Comparison of ENCODE assay signal across 1 cellular context in the genomic region with DNA sequence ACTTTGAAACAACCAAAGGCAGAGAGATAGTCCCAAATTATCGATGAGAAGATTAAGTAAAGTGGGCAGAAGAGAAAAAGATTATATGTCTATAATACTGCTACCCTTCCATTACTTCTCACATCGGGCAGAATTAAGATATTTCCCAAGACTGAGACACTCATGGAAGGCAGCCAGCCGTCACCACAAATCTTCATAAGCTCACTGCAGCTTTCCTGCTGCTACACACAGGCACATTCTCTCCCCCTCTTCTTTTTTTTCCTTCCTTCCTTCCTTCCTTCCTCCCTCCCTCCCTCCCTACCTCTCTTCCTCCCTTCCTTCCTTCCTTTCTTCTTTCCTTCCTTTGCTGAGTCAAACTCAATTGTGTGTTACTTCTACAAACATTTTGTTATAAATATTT.
TF ChIP-seq lines count a peak whose summit lies in the region.

No MANE protein-coding gene starts in this region.

TF ChIP-seq in IMR-90, 13 proteins besides CTCF, POLR2A, EP300 and RAD21:
- peak; percentile 67; the same call in 1 of the 2 replicates for TF ChIP-seq CEBPB (IDR thresholded peaks at IDR 0.05; ENCODE audit: low read depth, low read length)
- TF ChIP-seq, protein P1, sequence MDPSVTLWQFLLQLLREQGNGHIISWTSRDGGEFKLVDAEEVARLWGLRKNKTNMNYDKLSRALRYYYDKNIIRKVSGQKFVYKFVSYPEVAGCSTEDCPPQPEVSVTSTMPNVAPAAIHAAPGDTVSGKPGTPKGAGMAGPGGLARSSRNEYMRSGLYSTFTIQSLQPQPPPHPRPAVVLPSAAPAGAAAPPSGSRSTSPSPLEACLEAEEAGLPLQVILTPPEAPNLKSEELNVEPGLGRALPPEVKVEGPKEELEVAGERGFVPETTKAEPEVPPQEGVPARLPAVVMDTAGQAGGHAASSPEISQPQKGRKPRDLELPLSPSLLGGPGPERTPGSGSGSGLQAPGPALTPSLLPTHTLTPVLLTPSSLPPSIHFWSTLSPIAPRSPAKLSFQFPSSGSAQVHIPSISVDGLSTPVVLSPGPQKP (IDR thresholded peaks at IDR 0.05; ENCODE audit: borderline replicate concordance, low read depth, low read length): no peak
